11 cellular contexts compared by ENCODE assay signal in the genomic region with DNA sequence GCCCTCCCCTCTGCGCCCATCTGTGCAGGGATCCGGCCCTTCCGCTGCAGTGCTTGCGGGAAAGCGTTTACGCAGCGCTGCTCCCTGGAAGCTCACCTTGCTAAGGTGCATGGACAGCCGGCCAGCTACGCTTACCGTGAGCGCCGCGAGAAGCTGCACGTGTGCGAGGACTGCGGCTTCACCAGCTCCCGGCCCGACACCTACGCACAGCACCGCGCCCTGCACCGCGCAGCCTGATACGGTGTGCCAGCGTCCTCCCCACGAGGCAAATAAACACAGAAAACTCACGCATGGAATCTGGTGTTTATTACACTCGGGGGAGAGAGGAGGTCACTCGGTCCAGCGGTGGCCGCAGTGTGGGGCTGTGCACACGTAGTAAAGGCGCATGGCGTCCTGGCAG. TPM values are rescaled to one million over a fixed set of nuclear protein-coding genes. Genes with fewer than 3 reads are reported as not detected.
A peak's percentile ranks its signal among the peaks of the same experiment; 100 is the strongest.
DNase-seq lines count a peak whose midpoint lies in the region; ATAC-seq and TF ChIP-seq lines count a peak whose summit lies in the region.
"Had no signal": no experiment of that assay in that cellular context is flagged by ENCODE, and none has a peak within 500 bp of the region (broad histone marks: within the 10 kb centered on the region; RNA-seq: fewer than 3 reads in every experiment).

No MANE protein-coding gene starts in this region.

- peaks cover 25% of the 10 kb centered on the region for H3K4me1 Mint-ChIP-seq in activated T-cell treated with anti-CD3 and anti-CD28 coated beads, Interleukin-2, amount 50 U/mL, for 4 hours (ENCODE audit: low read depth)
- H3K4me1 Mint-ChIP-seq in activated T-helper 17 cell treated with anti-CD3 and anti-CD28 coated beads, Interleukin-2, amount 50 U/mL, for 72 hours, result peaks cover 19% of the 10 kb centered on the region

- no peak for TF ChIP-seq CTCF in suprapubic skin (IDR thresholded peaks at IDR 0.05)

- no peak for TF ChIP-seq EP300 in suprapubic skin (IDR thresholded peaks at IDR 0.05)

- WGBS in suprapubic skin, result 91% methylated on average over 34 of the region's 34 CpGs

- no peak for ATAC-seq in activated T-cell treated with anti-CD3 and anti-CD28 coated beads, Interleukin-2, amount 50 U/mL, for 4 hours
- no peak for ATAC-seq in activated T-helper 17 cell treated with anti-CD3 and anti-CD28 coated beads, Interleukin-2, amount 50 U/mL, for 72 hours (replicated peaks)
- no peak for ATAC-seq in HG02885 (IDR thresholded peaks at IDR 0.05; ENCODE audit: poor library complexity, unreplicated experiment)

- H3K27me3 ChIP-seq in iPS-18a (ENCODE audit: control insufficient read depth, insufficient read depth, low read length) (no peaks in the 10 kb centered on the region), suprapubic skin (no peaks in the 10 kb centered on the region)

- H3K4me3 ChIP-seq in iPS-18a (ENCODE audit: low read length) (peak overlapping the region; percentile 83), suprapubic skin (peak overlapping the region; percentile 80)

- peak overlapping the region; percentile 99 for H3K27ac Mint-ChIP-seq in activated T-helper 17 cell treated with anti-CD3 and anti-CD28 coated beads, Interleukin-2, amount 50 U/mL, for 72 hours

- peaks cover 16% of the 10 kb centered on the region for H3K36me3 Mint-ChIP-seq in activated T-cell treated with anti-CD3 and anti-CD28 coated beads, Interleukin-2, amount 50 U/mL, for 4 hours (ENCODE audit: insufficient read depth)
- peaks cover 69% of the 10 kb centered on the region for H3K36me3 Mint-ChIP-seq in activated T-helper 17 cell treated with anti-CD3 and anti-CD28 coated beads, Interleukin-2, amount 50 U/mL, for 72 hours (ENCODE audit: low read depth)

- no peak for DNase-seq in activated T-cell treated with anti-CD3 and anti-CD28 coated beads, Interleukin-2, amount 50 U/mL, for 4 hours
- DNase-seq in activated T-cell treated with anti-CD3 and anti-CD28 coated beads for 4 hours (no peak), suprapubic skin (ENCODE audit: low spot score in 2 of 2) (no peak), NCI-H146 treated with DMSO at 0.1 percent for 48 hours (lab: John Stamatoyannopoulos, UW; ENCODE audit: unreplicated experiment) (no peak), SIG-M5 (lab: John Stamatoyannopoulos, UW) (no peak)
- DNase-seq: DMS 273 treated with DMSO at 0.1 percent for 48 hours, NCI-H2029 treated with DMSO at 0.1 percent for 48 hours had no signal

- TF ChIP-seq POLR2A in suprapubic skin (IDR thresholded peaks at IDR 0.05), result no peak

- H3K4me3 Mint-ChIP-seq in activated T-cell treated with anti-CD3 and anti-CD28 coated beads, Interleukin-2, amount 50 U/mL, for 4 hours, result peak overlapping the region; percentile 98
- H3K4me3 Mint-ChIP-seq in activated T-helper 17 cell treated with anti-CD3 and anti-CD28 coated beads, Interleukin-2, amount 50 U/mL, for 72 hours, result peak overlapping the region; percentile 97

- H3K27ac ChIP-seq in iPS-18a (ENCODE audit: low read length) (no peak overlapping the region), suprapubic skin (no peak overlapping the region)

- no peak overlapping the region for H3K9ac ChIP-seq in iPS-18a (ENCODE audit: low read length)

- H3K4me1 ChIP-seq in iPS-18a (ENCODE audit: control insufficient read depth, low read depth, low read length) (peaks cover 6% of the 10 kb centered on the region), suprapubic skin (peaks cover 38% of the 10 kb centered on the region)

- no peaks in the 10 kb centered on the region for H3K9me3 Mint-ChIP-seq in activated T-cell treated with anti-CD3 and anti-CD28 coated beads, Interleukin-2, amount 50 U/mL, for 4 hours
- no peaks in the 10 kb centered on the region for H3K9me3 Mint-ChIP-seq in activated T-helper 17 cell treated with anti-CD3 and anti-CD28 coated beads, Interleukin-2, amount 50 U/mL, for 72 hours

- H3K9me3 ChIP-seq in iPS-18a (ENCODE audit: control insufficient read depth, low read depth, low read length) (no peaks in the 10 kb centered on the region), suprapubic skin (no peaks in the 10 kb centered on the region)

- H3K36me3 ChIP-seq in iPS-18a (ENCODE audit: control insufficient read depth, low read depth, low read length) (peaks cover 19% of the 10 kb centered on the region), suprapubic skin (peaks cover 28% of the 10 kb centered on the region)

- no peaks in the 10 kb centered on the region for H3K27me3 Mint-ChIP-seq in activated T-cell treated with anti-CD3 and anti-CD28 coated beads, Interleukin-2, amount 50 U/mL, for 4 hours (ENCODE audit: low read depth)
- H3K27me3 Mint-ChIP-seq in activated T-helper 17 cell treated with anti-CD3 and anti-CD28 coated beads, Interleukin-2, amount 50 U/mL, for 72 hours, result no peaks in the 10 kb centered on the region

RNA-seq across cellular contexts. Expression of a gene that starts 1.2 kb away (rescaled TPM):
- 100 to 1,000 TPM; 139 to 165 (median 159) TPM for total RNA-seq in activated T-cell treated with anti-CD3 and anti-CD28 coated beads, Interleukin-2, amount 50 U/mL, for 4 hours
- 10 to 100 TPM; 32.4 to 58.0 TPM for total RNA-seq in activated T-helper 17 cell treated with anti-CD3 and anti-CD28 coated beads, Interleukin-2, amount 50 U/mL, for 72 hours
- total RNA-seq in suprapubic skin, result 10 to 100 TPM; 21.8 to 57.5 (median 31.3) TPM

RNA-seq across cellular contexts. Expression of a gene that starts 1.8 kb away (rescaled TPM):
- 100 to 1,000 TPM; 155 to 173 (median 157) TPM for total RNA-seq in activated T-cell treated with anti-CD3 and anti-CD28 coated beads, Interleukin-2, amount 50 U/mL, for 4 hours
- 100 to 1,000 TPM; 105 to 162 TPM for total RNA-seq in activated T-helper 17 cell treated with anti-CD3 and anti-CD28 coated beads, Interleukin-2, amount 50 U/mL, for 72 hours
- total RNA-seq in suprapubic skin, result 100 to 1,000 TPM in 1 of 4 donors, 10 to 100 TPM in 3; 63.2 to 117 (median 90.5) TPM

RNA-seq across cellular contexts. Expression of a gene that starts 2.5 kb away (rescaled TPM):
- not detected for total RNA-seq in activated T-cell treated with anti-CD3 and anti-CD28 coated beads, Interleukin-2, amount 50 U/mL, for 4 hours
- total RNA-seq in activated T-helper 17 cell treated with anti-CD3 and anti-CD28 coated beads, Interleukin-2, amount 50 U/mL, for 72 hours, result not detected
- total RNA-seq in suprapubic skin, result not detected
- total RNA-seq: urinary bladder had no signal

RNA-seq across cellular contexts. Expression of a gene that starts 26.4 kb away (rescaled TPM):
- total RNA-seq in activated T-cell treated with anti-CD3 and anti-CD28 coated beads, Interleukin-2, amount 50 U/mL, for 4 hours, result 100 to 1,000 TPM; 287 to 318 (median 313) TPM
- total RNA-seq in activated T-helper 17 cell treated with anti-CD3 and anti-CD28 coated beads, Interleukin-2, amount 50 U/mL, for 72 hours, result 100 to 1,000 TPM; 259 to 374 TPM
- total RNA-seq in suprapubic skin, result 10 to 100 TPM; 60.2 to 95.5 (median 79.2) TPM

RNA-seq across cellular contexts. Expression of a gene that starts 38.8 kb away (rescaled TPM):
- total RNA-seq in activated T-cell treated with anti-CD3 and anti-CD28 coated beads, Interleukin-2, amount 50 U/mL, for 4 hours, result not detected
- total RNA-seq in activated T-helper 17 cell treated with anti-CD3 and anti-CD28 coated beads, Interleukin-2, amount 50 U/mL, for 72 hours, result not detected
- 10 to 100 TPM in 2 of 4 donors, 1 to 10 TPM in 2; 5.6 to 17.1 (median 11.4) TPM for total RNA-seq in suprapubic skin
